17 cellular contexts compared by ENCODE assay signal in genomic region chr10:59839576-59839975, GRCh38.
A peak's percentile ranks its signal among the peaks of the same experiment; 100 is the strongest.
DNase-seq lines count a peak whose midpoint lies in the region; ATAC-seq, FAIRE-seq and TF ChIP-seq lines count a peak whose summit lies in the region.
"Had no signal": no experiment of that assay in that cellular context is flagged by ENCODE, and none has a peak within 500 bp of the region (broad histone marks: within the 10 kb centered on the region; RNA-seq: fewer than 3 reads in every experiment).

No MANE protein-coding gene starts in this region.

- no peak overlapping the region for H3K4me3 Mint-ChIP-seq in memory B cell

- no peak for TF ChIP-seq CTCF in AG10803 (conservative IDR thresholded peaks at IDR 0.05; ENCODE audit: low read length)
- TF ChIP-seq CTCF in ovary (IDR thresholded peaks at IDR 0.05), result no peak
- no peak for TF ChIP-seq CTCF in kidney (IDR thresholded peaks at IDR 0.05; ENCODE audit: borderline replicate concordance, extremely low read depth, insufficient read depth)

- H3K27ac ChIP-seq in ovary (no peak overlapping the region), kidney (ENCODE audit: low read depth in 2 of 2, low read length in 2 of 2) (no peak overlapping the region)
- H3K27ac ChIP-seq: gastroesophageal sphincter, prostate gland had no signal

- H3K27ac Mint-ChIP-seq in memory B cell, result peak overlapping the region; percentile 77

- H3K36me3 ChIP-seq in ovary (no peaks in the 10 kb centered on the region), kidney (ENCODE audit: control insufficient read depth in 1 of 2, insufficient read depth in 2 of 2, low read length in 2 of 2) (peaks cover 0 to 2% of the 10 kb centered on the region in 2 donors)
- H3K36me3 ChIP-seq: BE2C, prostate gland had no signal

- peak; percentile 68 for DNase-seq in AG10803 (ENCODE audit: low read depth)
- peak; percentile 16 to 39 for DNase-seq in Kasumi-1 (lab: John Stamatoyannopoulos, UW)
- peak; percentile 66 for DNase-seq in astrocyte of the hippocampus (ENCODE audit: low read depth, low spot score)
- no peak for DNase-seq in memory B cell (ENCODE audit: low spot score in 2 of 2)
- no peak for DNase-seq in ovary
- DNase-seq in NCI-H345 (lab: John Stamatoyannopoulos, UW), result no peak
- no peak for DNase-seq in kidney
- DNase-seq: activated CD4-positive, alpha-beta T cell treated with anti-CD3 and anti-CD28 coated beads, Interleukin-2, amount 50 U/mL, for 4 hours; anterior cingulate cortex; BE2C; mucosa of descending colon; NCI-H187; T1000 had no signal

- ATAC-seq in memory B cell (ENCODE audit: low read depth) (no peak), HG02938 (IDR thresholded peaks at IDR 0.05; ENCODE audit: unreplicated experiment) (no peak)
- ATAC-seq: gastroesophageal sphincter, mucosa of descending colon, Right ventricle myocardium inferior had no signal

- no peaks in the 10 kb centered on the region for H3K27me3 Mint-ChIP-seq in memory B cell

- no peak for TF ChIP-seq POLR2A in ovary (IDR thresholded peaks at IDR 0.05)

- no peaks in the 10 kb centered on the region for H3K9me3 ChIP-seq in ovary
- H3K9me3 ChIP-seq in kidney (ENCODE audit: control insufficient read depth in 1 of 2, low read length in 2 of 2), result no peaks in the 10 kb centered on the region
- H3K9me3 ChIP-seq: BE2C, gastroesophageal sphincter, mucosa of descending colon, prostate gland had no signal

- H3K9ac ChIP-seq in kidney (ENCODE audit: low read length in 2 of 2), result no peak overlapping the region

- intact Hi-C loops in ovary (cut with DNase I) (loop anchor here in 1 of 4 donors (10.0 kb wide), 1 partner anchor 65 kb away; the partner anchor contains the start of gene CCDC6), kidney (cut with DNase I) (no loop called here)

- WGBS in ovary, 3 donors, result 81 to 88% (median 83%) methylated on average over 6 of the region's 6 CpGs

- no peaks in the 10 kb centered on the region for H3K9me3 Mint-ChIP-seq in memory B cell

- no peak for TF ChIP-seq EP300 in ovary (IDR thresholded peaks at IDR 0.05)

- FAIRE-seq in kidney (lab: Jason Lieb, UNC), result no peak

- peaks cover 37% of the 10 kb centered on the region for H3K4me1 Mint-ChIP-seq in memory B cell

- H3K4me1 ChIP-seq in ovary (ENCODE audit: insufficient read depth), result peaks cover 2% of the 10 kb centered on the region
- H3K4me1 ChIP-seq in kidney (ENCODE audit: control insufficient read depth in 1 of 2, insufficient read depth in 1 of 2, low read depth in 1 of 2, low read length in 2 of 2), result peaks cover 0 to 2% of the 10 kb centered on the region in 2 donors
- H3K4me1 ChIP-seq: BE2C had no signal

- H3K36me3 Mint-ChIP-seq in memory B cell, result peaks cover 24% of the 10 kb centered on the region

- H3K27me3 ChIP-seq in ovary, result no peaks in the 10 kb centered on the region
- H3K27me3 ChIP-seq: BE2C, gastroesophageal sphincter had no signal

- no peak overlapping the region for H3K4me3 ChIP-seq in AG10803 (ENCODE audit: low read length)
- no peak overlapping the region for H3K4me3 ChIP-seq in ovary
- no peak overlapping the region for H3K4me3 ChIP-seq in kidney (ENCODE audit: low read length in 2 of 2)
- H3K4me3 ChIP-seq: gastroesophageal sphincter, mucosa of descending colon, prostate gland had no signal

Comparison
In these comparisons a context has a peak if more than half of its experiments do, and no peak if none do; other contexts are left out.
1. DNase-seq: peak in AG10803 (single experiment), Kasumi-1 (2 of 2) and astrocyte of the hippocampus (single experiment); none in memory B cell (0 of 2), ovary (0 of 5), NCI-H345 (single experiment) and kidney (single experiment).